ENCODE assay signal across 1 cellular context in genomic region chr4:119040711-119041185, GRCh38.
TF ChIP-seq lines count a peak whose summit lies in the region.

No MANE protein-coding gene starts in this region.

TF ChIP-seq in GM12878, 131 proteins besides CTCF, POLR2A, EP300 and RAD21 (continued from another document):
- TF ChIP-seq MLLT1 (IDR thresholded peaks at IDR 0.05) (no peak), ESRRA (IDR thresholded peaks at IDR 0.05; ENCODE audit: low read length) (no peak), JUNB (IDR thresholded peaks at IDR 0.05) (peak; percentile 48), RELB (IDR thresholded peaks at IDR 0.05; ENCODE audit: low read depth) (no peak), IRF5 (IDR thresholded peaks at IDR 0.05; ENCODE audit: borderline replicate concordance) (no peak), POLR2AphosphoS5 (IDR thresholded peaks at IDR 0.05; ENCODE audit: low read length) (no peak), ZBTB33 (IDR thresholded peaks at IDR 0.05) (no peak), RUNX3 (IDR thresholded peaks at IDR 0.05; ENCODE audit: low read length) (peak; percentile 64)
